In genomic region chr3:16508242-16508575, GRCh38 we compare ENCODE assay signal across 15 cellular contexts. TPM values are rescaled to one million over a fixed set of nuclear protein-coding genes. Genes with fewer than 3 reads are reported as not detected.
DNase-seq lines count a peak whose midpoint lies in the region; ATAC-seq and TF ChIP-seq lines count a peak whose summit lies in the region.
"Had no signal": no experiment of that assay in that cellular context is flagged by ENCODE, and none has a peak within 500 bp of the region (broad histone marks: within the 10 kb centered on the region; RNA-seq: fewer than 3 reads in every experiment).

No MANE protein-coding gene starts in this region.

- H3K9me3 Mint-ChIP-seq in activated T-cell treated with anti-CD3 and anti-CD28 coated beads, Interleukin-2, amount 50 U/mL, for 24 hours, result no peaks in the 10 kb centered on the region
- no peaks in the 10 kb centered on the region for H3K9me3 Mint-ChIP-seq in activated naive CD8-positive, alpha-beta T cell treated with anti-CD3 and anti-CD28 coated beads, Interleukin-2, amount 50 U/mL, for 24 hours
- peaks cover 5 to 12% of the 10 kb centered on the region in 2 donors for H3K9me3 Mint-ChIP-seq in stimulated activated naive B cell treated with anti-CD40 and anti-IgM and Interleukin-4, amounts not matched to agents 10 μg/mL and 1 μg/mL and 100 μg/mL, for 72 hours
- H3K9me3 Mint-ChIP-seq in glutamatergic neuron (ENCODE audit: unreplicated experiment), result peaks cover 6% of the 10 kb centered on the region

- peaks cover 10% of the 10 kb centered on the region; the same call in 1 of the 2 replicates for H3K36me3 ChIP-seq in Loucy (ENCODE audit: insufficient read depth, low read length)

- peaks cover 8% of the 10 kb centered on the region; the same call in 1 of the 2 replicates for H3F3A ChIP-seq in Loucy (ENCODE audit: low read depth)

- peaks cover 93% of the 10 kb centered on the region for H3K79me2 ChIP-seq in Loucy (ENCODE audit: insufficient read depth, low read length)

- peak overlapping the region; percentile 86 for H3K27ac Mint-ChIP-seq in activated T-cell treated with anti-CD3 and anti-CD28 coated beads, Interleukin-2, amount 50 U/mL, for 24 hours
- H3K27ac Mint-ChIP-seq in activated naive CD8-positive, alpha-beta T cell treated with anti-CD3 and anti-CD28 coated beads, Interleukin-2, amount 50 U/mL, for 24 hours, result peak overlapping the region; percentile 76
- peak overlapping the region; percentile 94 for H3K27ac Mint-ChIP-seq in stimulated activated naive B cell treated with anti-CD40 and anti-IgM and Interleukin-4, amounts not matched to agents 10 μg/mL and 1 μg/mL and 100 μg/mL, for 72 hours
- H3K27ac Mint-ChIP-seq in glutamatergic neuron (ENCODE audit: unreplicated experiment), result no peak overlapping the region

- H3K4me3 ChIP-seq in Loucy (ENCODE audit: low read length, poor library complexity, severe bottlenecking), result peak overlapping the region; percentile 83
- H3K4me3 ChIP-seq: mucosa of descending colon, psoas muscle had no signal

- H3K4me1 Mint-ChIP-seq in activated T-cell treated with anti-CD3 and anti-CD28 coated beads, Interleukin-2, amount 50 U/mL, for 24 hours (ENCODE audit: low read depth), result peaks cover 84% of the 10 kb centered on the region
- H3K4me1 Mint-ChIP-seq in activated naive CD8-positive, alpha-beta T cell treated with anti-CD3 and anti-CD28 coated beads, Interleukin-2, amount 50 U/mL, for 24 hours, result peaks cover 91% of the 10 kb centered on the region
- H3K4me1 Mint-ChIP-seq in stimulated activated naive B cell treated with anti-CD40 and anti-IgM and Interleukin-4, amounts not matched to agents 10 μg/mL and 1 μg/mL and 100 μg/mL, for 72 hours, result peaks cover 72 to 91% of the 10 kb centered on the region in 2 donors
- peaks cover 32% of the 10 kb centered on the region for H3K4me1 Mint-ChIP-seq in glutamatergic neuron (ENCODE audit: low read depth, unreplicated experiment)

- DNase-seq in activated T-cell treated with anti-CD3 and anti-CD28 coated beads, Interleukin-2, amount 50 U/mL, for 24 hours, result no peak
- no peak for DNase-seq in activated T-cell treated with anti-CD3 and anti-CD28 coated beads, Interleukin-2, amount 50 U/mL, for 48 hours
- no peak for DNase-seq in activated naive CD8-positive, alpha-beta T cell treated with anti-CD3 and anti-CD28 coated beads, Interleukin-2, amount 50 U/mL, for 24 hours
- no peak for DNase-seq in stimulated activated naive B cell treated with anti-CD40 and anti-IgM and Interleukin-4, amounts not matched to agents 10 μg/mL and 1 μg/mL and 100 μg/mL, for 72 hours
- DNase-seq in NCI-H526 treated with DMSO at 0.1 percent for 48 hours (lab: John Stamatoyannopoulos, UW), result no peak
- DNase-seq in activated gamma-delta T cell treated with Interleukin-2 at 50 U/mL for 16 hours, result no peak
- DNase-seq in glutamatergic neuron, result no peak
- DNase-seq: EL; erythroblast; kidney; mucosa of descending colon; NCI-H2081 treated with DMSO at 0.1 percent for 48 hours; psoas muscle; stimulated activated CD8-positive, alpha-beta memory T cell treated with anti-CD3 and anti-CD28 coated beads, Interleukin-4, amount 100 ng/mL, for 48 hours had no signal

- TF ChIP-seq CTCF in Loucy (conservative IDR thresholded peaks at IDR 0.05; ENCODE audit: low read length), result no peak
- no peak for TF ChIP-seq CTCF in glutamatergic neuron (IDR thresholded peaks at IDR 0.05; ENCODE audit: partially characterized antibody, unreplicated experiment)

- H3K4me1 ChIP-seq in Loucy (ENCODE audit: insufficient read depth, low read length, poor library complexity, severe bottlenecking), result peaks cover 85% of the 10 kb centered on the region

- no peaks in the 10 kb centered on the region for H3K9me2 ChIP-seq in Loucy (replicated peaks; ENCODE audit: low read depth, low read length)

- peak overlapping the region; percentile 95 for H3K9ac ChIP-seq in Loucy (ENCODE audit: low read depth, low read length, poor library complexity, severe bottlenecking)

- H3K4me2 ChIP-seq in Loucy (ENCODE audit: low read depth, low read length, poor library complexity, severe bottlenecking), result peak overlapping the region; percentile 98

- peaks cover 67% of the 10 kb centered on the region for H4K20me1 ChIP-seq in Loucy (ENCODE audit: insufficient read depth, low read length, poor library complexity, severe bottlenecking)

- H3K9me3 ChIP-seq in Loucy (ENCODE audit: insufficient read depth, low read depth, low read length), result no peaks in the 10 kb centered on the region
- H3K9me3 ChIP-seq: mucosa of descending colon, psoas muscle had no signal

- H3K27me3 Mint-ChIP-seq in activated T-cell treated with anti-CD3 and anti-CD28 coated beads, Interleukin-2, amount 50 U/mL, for 24 hours, result no peaks in the 10 kb centered on the region
- no peaks in the 10 kb centered on the region for H3K27me3 Mint-ChIP-seq in activated naive CD8-positive, alpha-beta T cell treated with anti-CD3 and anti-CD28 coated beads, Interleukin-2, amount 50 U/mL, for 24 hours
- H3K27me3 Mint-ChIP-seq in stimulated activated naive B cell treated with anti-CD40 and anti-IgM and Interleukin-4, amounts not matched to agents 10 μg/mL and 1 μg/mL and 100 μg/mL, for 72 hours, result peaks cover 0 to 4% of the 10 kb centered on the region in 2 donors
- peaks cover 2% of the 10 kb centered on the region for H3K27me3 Mint-ChIP-seq in glutamatergic neuron (ENCODE audit: unreplicated experiment)

- ATAC-seq in activated naive CD8-positive, alpha-beta T cell treated with anti-CD3 and anti-CD28 coated beads, Interleukin-2, amount 50 U/mL, for 24 hours, result no peak
- no peak for ATAC-seq in stimulated activated naive B cell treated with anti-CD40 and anti-IgM and Interleukin-4, amounts not matched to agents 10 μg/mL and 1 μg/mL and 100 μg/mL, for 72 hours (replicated peaks)
- ATAC-seq: mucosa of descending colon, psoas muscle had no signal

- no peaks in the 10 kb centered on the region for H3K27me3 ChIP-seq in Loucy (ENCODE audit: insufficient read depth, low read length, poor library complexity, severe bottlenecking)

- H3K4me3 Mint-ChIP-seq in activated T-cell treated with anti-CD3 and anti-CD28 coated beads, Interleukin-2, amount 50 U/mL, for 24 hours, result peak overlapping the region; percentile 53
- peak overlapping the region; percentile 61 for H3K4me3 Mint-ChIP-seq in activated naive CD8-positive, alpha-beta T cell treated with anti-CD3 and anti-CD28 coated beads, Interleukin-2, amount 50 U/mL, for 24 hours
- H3K4me3 Mint-ChIP-seq in stimulated activated naive B cell treated with anti-CD40 and anti-IgM and Interleukin-4, amounts not matched to agents 10 μg/mL and 1 μg/mL and 100 μg/mL, for 72 hours, result peak overlapping the region; percentile 74 to 84
- no peak overlapping the region for H3K4me3 Mint-ChIP-seq in glutamatergic neuron (ENCODE audit: unreplicated experiment)

- H2AFZ ChIP-seq in Loucy (ENCODE audit: low read length), result no peak overlapping the region

- H3K36me3 Mint-ChIP-seq in activated T-cell treated with anti-CD3 and anti-CD28 coated beads, Interleukin-2, amount 50 U/mL, for 24 hours (ENCODE audit: low read depth), result peaks cover 83% of the 10 kb centered on the region
- peaks cover 58% of the 10 kb centered on the region for H3K36me3 Mint-ChIP-seq in activated naive CD8-positive, alpha-beta T cell treated with anti-CD3 and anti-CD28 coated beads, Interleukin-2, amount 50 U/mL, for 24 hours (ENCODE audit: low read depth)
- H3K36me3 Mint-ChIP-seq in stimulated activated naive B cell treated with anti-CD40 and anti-IgM and Interleukin-4, amounts not matched to agents 10 μg/mL and 1 μg/mL and 100 μg/mL, for 72 hours, result peaks cover 81 to 93% of the 10 kb centered on the region in 2 donors
- peaks cover 9% of the 10 kb centered on the region for H3K36me3 Mint-ChIP-seq in glutamatergic neuron (ENCODE audit: unreplicated experiment)

RNA-seq across cellular contexts. Expression of gene RFTN1, which starts 5.3 kb away (rescaled TPM):
- total RNA-seq in glutamatergic neuron (ENCODE audit: unreplicated experiment), result 6.4 TPM
